Comparison of ENCODE assay signal across 1 cellular context in the genomic region with DNA sequence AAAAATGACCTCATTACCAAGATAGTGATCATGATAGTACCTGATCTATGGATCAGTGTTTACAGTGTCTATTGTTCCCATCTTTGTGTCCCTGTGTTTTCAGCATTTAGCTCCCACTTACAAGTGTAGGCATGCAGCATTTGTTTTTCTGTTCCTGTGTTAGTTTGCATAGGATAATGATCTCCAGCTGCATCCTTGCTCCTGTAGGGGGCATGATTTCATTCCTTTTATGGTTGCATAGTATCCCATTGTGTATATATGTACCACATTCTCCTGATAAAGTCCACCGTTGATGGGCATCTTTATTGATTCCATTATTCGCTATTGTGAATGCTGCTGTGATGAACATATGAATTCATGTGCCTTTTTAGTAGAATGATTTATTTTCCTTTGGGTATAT.
TF ChIP-seq lines count a peak whose summit lies in the region.

No MANE protein-coding gene starts in this region.

TF ChIP-seq in IMR-90, 13 proteins besides CTCF, POLR2A, EP300 and RAD21 (continued from another document):
- TF ChIP-seq ELK1 (IDR thresholded peaks at IDR 0.05; ENCODE audit: borderline replicate concordance, low read depth, low read length) (no peak), NFE2L2 (IDR thresholded peaks at IDR 0.05; ENCODE audit: low read depth, low read length) (no peak), USF2 (IDR thresholded peaks at IDR 0.05; ENCODE audit: low read depth, low read length) (no peak), MXI1 (IDR thresholded peaks at IDR 0.05; ENCODE audit: borderline replicate concordance, low read depth, low read length) (no peak), SMC3 (IDR thresholded peaks at IDR 0.05; ENCODE audit: low read depth, low read length) (no peak), RCOR1 (IDR thresholded peaks at IDR 0.05; ENCODE audit: insufficient replicate concordance, low read length) (no peak), MAFK (IDR thresholded peaks at IDR 0.05; ENCODE audit: low read depth, low read length) (no peak), RFX5 (IDR thresholded peaks at IDR 0.05; ENCODE audit: low read depth, low read length) (no peak), CEBPB (IDR thresholded peaks at IDR 0.05; ENCODE audit: low read depth, low read length) (no peak), CHD1 (IDR thresholded peaks at IDR 0.05; ENCODE audit: low read depth, low read length) (no peak)
TF ChIP-seq in IMR-90: peak in this region for 0.
